Comparison of ENCODE assay signal across 2 cellular contexts in genomic region chr16:89365044-89365467, GRCh38.
TF ChIP-seq lines count a peak whose summit lies in the region.

No MANE protein-coding gene starts in this region.

TF ChIP-seq in IMR-90, 13 proteins besides CTCF, POLR2A, EP300 and RAD21:
- no peak for TF ChIP-seq SMC3 (IDR thresholded peaks at IDR 0.05; ENCODE audit: low read depth, low read length)
- TF ChIP-seq FOS (IDR thresholded peaks at IDR 0.05; ENCODE audit: low read depth, low read length): no peak
- TF ChIP-seq CEBPB (IDR thresholded peaks at IDR 0.05; ENCODE audit: low read depth, low read length): peak; percentile 62

TF ChIP-seq in K562, 482 proteins besides CTCF, POLR2A, EP300 and RAD21:
- TF ChIP-seq CBX3 (IDR thresholded peaks at IDR 0.05; ENCODE audit: borderline replicate concordance in 1 of 2, low read length in 2 of 2) (no peak), ZNF316 (IDR thresholded peaks at IDR 0.05) (no peak), TBL1XR1 (IDR thresholded peaks at IDR 0.05; ENCODE audit: low read length in 2 of 2) (no peak), FOXJ3 (CRISPR knock-in tag; IDR thresholded peaks at IDR 0.05) (no peak), ZNF212 (CRISPR knock-in tag; IDR thresholded peaks at IDR 0.05) (no peak), ID3 (CRISPR knock-in tag; IDR thresholded peaks at IDR 0.05) (no peak), ID3 (tag; IDR thresholded peaks at IDR 0.05) (no peak), WHSC1 (IDR thresholded peaks at IDR 0.05; ENCODE audit: low read length) (no peak), RBM17 (IDR thresholded peaks at IDR 0.05; ENCODE audit: borderline replicate concordance, low read depth, low read length) (no peak), KDM1A (IDR thresholded peaks at IDR 0.05) (peak; percentile 73 to 83), JUN (IDR thresholded peaks at IDR 0.05; ENCODE audit: borderline replicate concordance, low read depth, low read length) (0 out of 2 replicates have a peak, but pooled peaks have one; percentile 14), JUN (CRISPR knock-in tag; IDR thresholded peaks at IDR 0.05; ENCODE audit: borderline replicate concordance) (no peak), TOE1 (IDR thresholded peaks at IDR 0.05; ENCODE audit: borderline replicate concordance) (no peak), TOE1 (CRISPR knock-in tag; IDR thresholded peaks at IDR 0.05; ENCODE audit: borderline replicate concordance, low read depth) (no peak), EWSR1 (IDR thresholded peaks at IDR 0.05; ENCODE audit: borderline replicate concordance, low read depth, partially characterized antibody) (no peak), HDAC1 (IDR thresholded peaks at IDR 0.05) (peak in 1 of 2 experiments; percentile 50; a peak in 1 of 4 replicates), TEAD1 (CRISPR knock-in tag; IDR thresholded peaks at IDR 0.05) (no peak), NELFE (IDR thresholded peaks at IDR 0.05; ENCODE audit: insufficient read depth, insufficient read length) (no peak), ZNF263 (CRISPR knock-in tag; IDR thresholded peaks at IDR 0.05; ENCODE audit: borderline replicate concordance) (0 out of 2 replicates have a peak, but pooled peaks have one; percentile 27), RFX5 (IDR thresholded peaks at IDR 0.05; ENCODE audit: low read depth, low read length) (no peak), LCOR (CRISPR knock-in tag; IDR thresholded peaks at IDR 0.05) (0 out of 2 replicates have a peak, but pooled peaks have one; percentile 11), CXXC5 (CRISPR knock-in tag; IDR thresholded peaks at IDR 0.05) (no peak), ATF3 (IDR thresholded peaks at IDR 0.05) (peak; percentile 24; the same call in 1 of the 2 replicates), ATF3 (CRISPR knock-in tag; conservative IDR thresholded peaks at IDR 0.05) (no peak), CREM (IDR thresholded peaks at IDR 0.05; ENCODE audit: low read depth) (peak; percentile 61; the same call in 1 of the 2 replicates), RFX7 (CRISPR knock-in tag; IDR thresholded peaks at IDR 0.05) (no peak), SIRT6 (IDR thresholded peaks at IDR 0.05; ENCODE audit: low read depth, low read length) (no peak), ILK (tag; IDR thresholded peaks at IDR 0.05; ENCODE audit: borderline replicate concordance, low read depth) (no peak), MEIS2 (IDR thresholded peaks at IDR 0.05; ENCODE audit: partially characterized antibody) (peak; percentile 70), ZNF347 (CRISPR knock-in tag; IDR thresholded peaks at IDR 0.05; ENCODE audit: low read depth) (no peak), ZNF778 (CRISPR knock-in tag; IDR thresholded peaks at IDR 0.05) (no peak), HNRNPK (IDR thresholded peaks at IDR 0.05; ENCODE audit: low read depth, low read length, poor library complexity, severe bottlenecking) (no peak), CEBPG (CRISPR knock-in tag; IDR thresholded peaks at IDR 0.05) (no peak), CEBPG (tag; conservative IDR thresholded peaks at IDR 0.05 in 1 of 2, IDR thresholded peaks at IDR 0.05 in 1 of 2) (no peak), ZNF444 (CRISPR knock-in tag; IDR thresholded peaks at IDR 0.05) (no peak), SMC3 (conservative IDR thresholded peaks at IDR 0.05; ENCODE audit: insufficient read depth, low read depth, low read length) (no peak), RCOR1 (IDR thresholded peaks at IDR 0.05; ENCODE audit: borderline replicate concordance in 1 of 2, low read depth in 2 of 2, low read length in 2 of 2) (peak in 1 of 2 experiments; percentile 88; a peak in 2 of 4 replicates)
